ENCODE assay signal across 8 cellular contexts in genomic region chr6:147201885-147202515, GRCh38. TPM values are rescaled to one million over a fixed set of nuclear protein-coding genes. Genes with fewer than 3 reads are reported as not detected.
A peak's percentile ranks its signal among the peaks of the same experiment; 100 is the strongest.
DNase-seq lines count a peak whose midpoint lies in the region; ATAC-seq, FAIRE-seq and TF ChIP-seq lines count a peak whose summit lies in the region.

No MANE protein-coding gene starts in this region.

- H3K9me3 ChIP-seq in DOHH2 (ENCODE audit: control insufficient read depth, insufficient read depth, low read length), result no peaks in the 10 kb centered on the region
- H3K9me3 ChIP-seq in HCT116 (ENCODE audit: control insufficient read depth in 1 of 2, insufficient read depth in 1 of 2, low read depth in 1 of 2, low read length in 2 of 2), result no peaks in the 10 kb centered on the region
- H3K9me3 ChIP-seq in astrocyte (ENCODE audit: insufficient read depth, low read depth, low read length), result no peaks in the 10 kb centered on the region

- no peaks in the 10 kb centered on the region for H3K27me3 ChIP-seq in DOHH2 (ENCODE audit: control insufficient read depth, low read length)
- no peaks in the 10 kb centered on the region for H3K27me3 ChIP-seq in HCT116 (ENCODE audit: insufficient read depth, low read length)
- no peaks in the 10 kb centered on the region for H3K27me3 ChIP-seq in astrocyte (ENCODE audit: insufficient read depth, low read length)

- peak overlapping the region; percentile 98 for H3K4me3 ChIP-seq in DOHH2 (ENCODE audit: low read length)
- peak overlapping the region; percentile 72 to 73 for H3K4me3 ChIP-seq in HCT116 (replicated peaks in 1 of 2; ENCODE audit: low read depth in 1 of 2, low read length in 2 of 2)
- peak overlapping the region; percentile 82 for H3K4me3 ChIP-seq in astrocyte (ENCODE audit: insufficient read depth, low read depth, low read length)

- CTCF ChIA-PET in HCT116 (lab: Charles Lee), result no interaction called here

- RAD21 ChIA-PET in HCT116 (lab: Charles Lee; ENCODE audit: low non-redundant PET in 1 of 2, low total read pairs in 2 of 2, uncharacterized antibody in 2 of 2, unreplicated experiment in 2 of 2), result no interaction called here

- H3K4me1 Mint-ChIP-seq in astrocyte (ENCODE audit: low read depth, unreplicated experiment) (no peaks in the 10 kb centered on the region), immature natural killer cell (peaks cover 31 to 46% of the 10 kb centered on the region in 2 donors)
- H3K4me1 Mint-ChIP-seq in stimulated activated naive B cell treated with anti-CD40 and anti-IgM and Interleukin-4, amounts not matched to agents 10 μg/mL and 1 μg/mL and 100 μg/mL, for 72 hours, result peaks cover 11 to 24% of the 10 kb centered on the region in 2 donors

- H3K36me3 ChIP-seq in DOHH2 (ENCODE audit: control insufficient read depth, low read length), result peaks cover 6% of the 10 kb centered on the region; the same call in 1 of the 2 replicates
- no peaks in the 10 kb centered on the region for H3K36me3 ChIP-seq in HCT116 (ENCODE audit: control insufficient read depth in 1 of 2, insufficient read depth in 2 of 2, low read length in 2 of 2)
- H3K36me3 ChIP-seq in astrocyte (ENCODE audit: insufficient read depth, low read length), result no peaks in the 10 kb centered on the region

- H3F3A ChIP-seq in DOHH2 (ENCODE audit: control insufficient read depth, insufficient read depth), result 0 out of 2 replicates have a peak, but pooled peaks cover 2% of the 10 kb centered on the region

- intact Hi-C loops in HCT116 (cut with micrococcal nuclease), result no loop called here

- FAIRE-seq in astrocyte (lab: Jason Lieb, UNC), result no peak

- H3K4me3 Mint-ChIP-seq in astrocyte (ENCODE audit: unreplicated experiment) (peak overlapping the region; percentile 89), immature natural killer cell (peak overlapping the region; percentile 95 to 99 (median 98))
- peak overlapping the region; percentile 92 to 96 for H3K4me3 Mint-ChIP-seq in stimulated activated naive B cell treated with anti-CD40 and anti-IgM and Interleukin-4, amounts not matched to agents 10 μg/mL and 1 μg/mL and 100 μg/mL, for 72 hours

- H3K4me1 ChIP-seq in DOHH2 (ENCODE audit: control insufficient read depth, low read length), result peaks cover 15% of the 10 kb centered on the region
- H3K4me1 ChIP-seq in HCT116 (ENCODE audit: control insufficient read depth in 1 of 2, insufficient read depth in 2 of 2, low read length in 2 of 2), result peaks cover 3 to 12% of the 10 kb centered on the region in 2 experiments; a peak in 3 of 4 replicates
- H3K4me1 ChIP-seq in astrocyte (ENCODE audit: insufficient read depth, low read length), result peaks cover 5% of the 10 kb centered on the region

- TF ChIP-seq POLR2A in HCT116 (IDR thresholded peaks at IDR 0.05; ENCODE audit: borderline replicate concordance, extremely low read depth, insufficient read depth, insufficient read length), result no peak

- H2AFZ ChIP-seq in HCT116 (ENCODE audit: low read depth, low read length, poor library complexity, severe bottlenecking), result peak overlapping the region; percentile 100
- H2AFZ ChIP-seq in astrocyte (ENCODE audit: low read depth, low read length), result peak overlapping the region; percentile 84

- H3K4me2 ChIP-seq in DOHH2 (ENCODE audit: low read length) (peak overlapping the region; percentile 92), HCT116 (ENCODE audit: low read length) (peak overlapping the region; percentile 98), astrocyte (ENCODE audit: low read length) (peak overlapping the region; percentile 96)

- BruUV-seq in HCT116 (replicated peaks; lab: Mats Ljungman, UMichigan), result no TSS peak

- H3K9ac ChIP-seq in HCT116 (ENCODE audit: low read length) (no peak overlapping the region), astrocyte (ENCODE audit: low read length) (peak overlapping the region; percentile 86)

- no peak for TF ChIP-seq RAD21 in HCT116 (IDR thresholded peaks at IDR 0.05; ENCODE audit: low read depth)

- TF ChIP-seq CTCF in DOHH2 (IDR thresholded peaks at IDR 0.05; ENCODE audit: low read depth, low read length, poor library complexity, severe bottlenecking) (no peak), HCT116 (IDR thresholded peaks at IDR 0.05 in 2 of 3, conservative IDR thresholded peaks at IDR 0.05 in 1 of 3; ENCODE audit: borderline replicate concordance in 1 of 3, insufficient read depth in 1 of 3, low read depth in 2 of 3, low read length in 2 of 3) (no peak), astrocyte (IDR thresholded peaks at IDR 0.05; ENCODE audit: insufficient read depth, low read depth, low read length) (no peak)

- DNase-seq in HCT116 (ENCODE audit: low read depth, low spot score) (no peak), NCI-H82 (lab: John Stamatoyannopoulos, UW) (peak; percentile 81), astrocyte (ENCODE audit: low read depth) (peak; percentile 33), immature natural killer cell (no peak), T1000 (lab: John Stamatoyannopoulos, UW) (no peak)
- no peak for DNase-seq in stimulated activated naive B cell treated with anti-CD40 and anti-IgM and Interleukin-4, amounts not matched to agents 10 μg/mL and 1 μg/mL and 100 μg/mL, for 72 hours

- H3K9me3 Mint-ChIP-seq in astrocyte (ENCODE audit: unreplicated experiment) (no peaks in the 10 kb centered on the region), immature natural killer cell (no peaks in the 10 kb centered on the region)
- H3K9me3 Mint-ChIP-seq in stimulated activated naive B cell treated with anti-CD40 and anti-IgM and Interleukin-4, amounts not matched to agents 10 μg/mL and 1 μg/mL and 100 μg/mL, for 72 hours, result no peaks in the 10 kb centered on the region

- ATAC-seq in HCT116 (no peak), HG02840 (IDR thresholded peaks at IDR 0.05; ENCODE audit: low FRiP score, unreplicated experiment) (no peak)
- peak in 1 of 2 donors; percentile 7 for ATAC-seq in stimulated activated naive B cell treated with anti-CD40 and anti-IgM and Interleukin-4, amounts not matched to agents 10 μg/mL and 1 μg/mL and 100 μg/mL, for 72 hours (replicated peaks)

- peaks cover 28% of the 10 kb centered on the region for H3K79me2 ChIP-seq in DOHH2 (ENCODE audit: control insufficient read depth, low read length)
- H3K79me2 ChIP-seq in HCT116 (ENCODE audit: insufficient read depth, low read length), result peaks cover 25% of the 10 kb centered on the region
- H3K79me2 ChIP-seq in astrocyte (ENCODE audit: insufficient read depth, low read length), result peaks cover 29% of the 10 kb centered on the region

- H3K27me3 Mint-ChIP-seq in astrocyte (ENCODE audit: low read depth, unreplicated experiment) (no peaks in the 10 kb centered on the region), immature natural killer cell (ENCODE audit: low read depth in 3 of 3) (peaks cover 14 to 19% (median 15%) of the 10 kb centered on the region in 3 donors)
- peaks cover 0 to 4% of the 10 kb centered on the region in 2 donors for H3K27me3 Mint-ChIP-seq in stimulated activated naive B cell treated with anti-CD40 and anti-IgM and Interleukin-4, amounts not matched to agents 10 μg/mL and 1 μg/mL and 100 μg/mL, for 72 hours

- H3K27ac ChIP-seq in DOHH2 (ENCODE audit: low read depth, low read length) (peak overlapping the region; percentile 68), HCT116 (ENCODE audit: low read depth, low read length) (no peak overlapping the region), astrocyte (ENCODE audit: low read depth, low read length) (no peak overlapping the region)

- H3K27ac Mint-ChIP-seq in astrocyte (ENCODE audit: unreplicated experiment), result no peak overlapping the region
- peak overlapping the region; percentile 90 to 99 (median 98) for H3K27ac Mint-ChIP-seq in immature natural killer cell
- H3K27ac Mint-ChIP-seq in stimulated activated naive B cell treated with anti-CD40 and anti-IgM and Interleukin-4, amounts not matched to agents 10 μg/mL and 1 μg/mL and 100 μg/mL, for 72 hours, result peak overlapping the region; percentile 97

- H4K20me1 ChIP-seq in DOHH2 (ENCODE audit: control insufficient read depth, insufficient read depth, low read depth, low read length) (no peaks in the 10 kb centered on the region), HCT116 (ENCODE audit: insufficient read depth) (no peaks in the 10 kb centered on the region), astrocyte (ENCODE audit: insufficient read depth, low read length) (peaks cover 13% of the 10 kb centered on the region)

- H3K36me3 Mint-ChIP-seq in astrocyte (ENCODE audit: low read depth, unreplicated experiment) (peaks cover 2% of the 10 kb centered on the region), immature natural killer cell (no peaks in the 10 kb centered on the region)
- no peaks in the 10 kb centered on the region for H3K36me3 Mint-ChIP-seq in stimulated activated naive B cell treated with anti-CD40 and anti-IgM and Interleukin-4, amounts not matched to agents 10 μg/mL and 1 μg/mL and 100 μg/mL, for 72 hours

- H3K9me2 ChIP-seq in DOHH2 (replicated peaks; ENCODE audit: control insufficient read depth, low read length) (no peaks in the 10 kb centered on the region), HCT116 (ENCODE audit: insufficient read depth) (no peaks in the 10 kb centered on the region)

- POLR2A ChIA-PET in HCT116 (lab: Charles Lee), result no interaction called here

TF ChIP-seq in HCT116, 20 proteins besides CTCF, POLR2A, EP300 and RAD21 (continues in another document):
- no peak for TF ChIP-seq EZH2phosphoT487 (IDR thresholded peaks at IDR 0.05; ENCODE audit: borderline replicate concordance)
- no peak for TF ChIP-seq SP1 (IDR thresholded peaks at IDR 0.05; ENCODE audit: low read depth)
- TF ChIP-seq, protein P1, sequence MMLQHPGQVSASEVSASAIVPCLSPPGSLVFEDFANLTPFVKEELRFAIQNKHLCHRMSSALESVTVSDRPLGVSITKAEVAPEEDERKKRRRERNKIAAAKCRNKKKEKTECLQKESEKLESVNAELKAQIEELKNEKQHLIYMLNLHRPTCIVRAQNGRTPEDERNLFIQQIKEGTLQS (IDR thresholded peaks at IDR 0.05), result no peak
- no peak for TF ChIP-seq FOSL1 (IDR thresholded peaks at IDR 0.05; ENCODE audit: low read depth)
- TF ChIP-seq YY1 (IDR thresholded peaks at IDR 0.05; ENCODE audit: extremely low read depth, insufficient replicate concordance, low read depth, low read length), result no peak
- peak; percentile 99 for TF ChIP-seq ELF1 (IDR thresholded peaks at IDR 0.05; ENCODE audit: borderline replicate concordance, low read depth)

RNA-seq across cellular contexts. Expression of gene STXBP5, which starts 2.2 kb away (rescaled TPM):
- total RNA-seq in HCT116 (2021; ENCODE audit: unreplicated experiment) (12.6 TPM), astrocyte (21.8 and 25.7 TPM in 2 replicates)
- 2.6 and 3.7 TPM in 2 replicates for polyA plus RNA-seq in HCT116 (2012)
- polyA plus RNA-seq in immature natural killer cell, result 1 to 10 TPM; 2.9 to 5.4 (median 3.1) TPM

Comparison
In these comparisons a context has a peak if more than half of its experiments do, and no peak if none do; other contexts are left out.
1. DNase-seq: peak in NCI-H82 (single experiment) and astrocyte (single experiment); none in HCT116 (single experiment), immature natural killer cell (0 of 3), stimulated activated naive B cell treated with anti-CD40 and anti-IgM and Interleukin-4, amounts not matched to agents 10 μg/mL and 1 μg/mL and 100 μg/mL, for 72 hours (single experiment) and T1000 (single experiment).
2. Peak in every context shown above with its lines, with median percentiles within 50 percentile points of each other: H3K4me2 ChIP-seq, H3K4me3 ChIP-seq and H3K4me3 Mint-ChIP-seq.